19 cellular contexts compared by ENCODE assay signal in the genomic region with DNA sequence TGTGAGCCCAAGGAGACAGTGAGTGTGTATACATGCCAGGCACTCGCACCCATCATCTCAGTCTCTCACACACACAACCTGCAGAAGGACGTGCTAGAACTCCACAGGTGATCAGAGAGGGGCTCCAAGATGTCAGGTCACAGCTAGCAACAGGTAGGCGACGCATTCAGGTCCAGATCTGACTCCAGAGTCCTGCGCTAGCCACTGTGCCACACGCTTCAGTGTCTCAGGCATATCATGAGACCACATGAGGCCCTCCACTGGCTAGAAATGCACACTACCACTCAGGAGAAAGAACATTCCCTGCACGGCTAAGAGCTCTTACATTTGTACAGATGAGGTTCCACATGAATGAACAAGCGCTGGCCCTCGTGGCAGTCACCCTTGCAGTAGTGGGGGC. TPM values are rescaled to one million over a fixed set of nuclear protein-coding genes. Genes with fewer than 3 reads are reported as not detected.
A peak's percentile ranks its signal among the peaks of the same experiment; 100 is the strongest.
DNase-seq lines count a peak whose midpoint lies in the region; ATAC-seq, FAIRE-seq and TF ChIP-seq lines count a peak whose summit lies in the region.
"Had no signal": no experiment of that assay in that cellular context is flagged by ENCODE, and none has a peak within 500 bp of the region (broad histone marks: within the 10 kb centered on the region; RNA-seq: fewer than 3 reads in every experiment).

No MANE protein-coding gene starts in this region.

- H3K4me1 Mint-ChIP-seq in Calu3 (ENCODE audit: low read depth, unreplicated experiment) (peaks cover 21% of the 10 kb centered on the region), T-cell (peaks cover 3 to 6% (median 5%) of the 10 kb centered on the region in 3 donors)

- no peak overlapping the region for H3K4me2 ChIP-seq in OCI-LY1 (ENCODE audit: low read length)

- H3K9me3 ChIP-seq in right atrium auricular region (no peaks in the 10 kb centered on the region), OCI-LY1 (ENCODE audit: low read length) (no peaks in the 10 kb centered on the region)
- H3K9me3 ChIP-seq: SJSA1 had no signal

- TF ChIP-seq CTCF in right atrium auricular region (IDR thresholded peaks at IDR 0.05) (no peak), OCI-LY1 (IDR thresholded peaks at IDR 0.05; ENCODE audit: low read length) (peak; percentile 24; the same call in 1 of the 2 replicates), bronchial epithelial cell (IDR thresholded peaks at IDR 0.05; ENCODE audit: insufficient read depth, low read length, severe bottlenecking) (no peak), Calu3 (IDR thresholded peaks at IDR 0.05; ENCODE audit: unreplicated experiment) (no peak)

- CTCF ChIA-PET in Calu3 (lab: Charles Lee) = no interaction called here
- CTCF ChIA-PET in T-cell (lab: Charles Lee) = no interaction called here

- no peak overlapping the region for H2AFZ ChIP-seq in OCI-LY1 (ENCODE audit: low read length)

- H3K27ac ChIP-seq in right atrium auricular region = peak overlapping the region in 1 of 2 donors; percentile 24
- no peak overlapping the region for H3K27ac ChIP-seq in OCI-LY1 (ENCODE audit: low read depth, low read length, poor library complexity, severe bottlenecking)

- ATAC-seq in left ventricle myocardium superior = no peak
- ATAC-seq in T-cell (replicated peaks in 1 of 4) = no peak

- DNase-seq in right atrium auricular region (ENCODE audit: low spot score) = peak; percentile 42
- DNase-seq in left ventricle myocardium superior = no peak
- no peak for DNase-seq in bronchial epithelial cell (ENCODE audit: low read depth)
- no peak for DNase-seq in central memory CD4-positive, alpha-beta T cell
- no peak for DNase-seq in Calu3
- no peak for DNase-seq in NCI-H526 (lab: John Stamatoyannopoulos, UW)
- no peak for DNase-seq in T-cell
- DNase-seq: CD8-positive, alpha-beta memory T cell; DND-41; NCI-H1694 treated with DMSO at 0.1 percent for 48 hours; NCI-H2107; NCI-H226; NCI-H524 treated with DMSO at 0.1 percent for 48 hours had no signal

- H3K9ac ChIP-seq in OCI-LY1 (ENCODE audit: low read length) = no peak overlapping the region

- intact Hi-C loops in left ventricle myocardium superior (cut with micrococcal nuclease) = no loop called here
- intact Hi-C loops in Calu3 (cut with micrococcal nuclease; ENCODE audit: unreplicated experiment) = no loop called here

- H3K27me3 ChIP-seq in right atrium auricular region (no peaks in the 10 kb centered on the region), OCI-LY1 (ENCODE audit: insufficient read depth, low read length) (no peaks in the 10 kb centered on the region), bronchial epithelial cell (ENCODE audit: control insufficient read depth, insufficient read depth, low read length) (no peaks in the 10 kb centered on the region)
- H3K27me3 ChIP-seq: SJSA1 had no signal

- H3K79me2 ChIP-seq in OCI-LY1 (ENCODE audit: insufficient read depth, low read length) = no peaks in the 10 kb centered on the region

- no peaks in the 10 kb centered on the region for H3F3A ChIP-seq in OCI-LY1 (ENCODE audit: insufficient read depth, low read length)

- POLR2A ChIA-PET in T-cell (lab: Charles Lee) = no interaction called here

- H3K9me3 Mint-ChIP-seq in Calu3 (ENCODE audit: low read depth, unreplicated experiment) (no peaks in the 10 kb centered on the region), T-cell (no peaks in the 10 kb centered on the region)
- H3K9me3 Mint-ChIP-seq: CD8-positive, alpha-beta memory T cell; IgD-negative memory B cell had no signal

- BruUV-seq in Calu3 (replicated peaks; lab: Mats Ljungman, UMichigan) = no TSS peak

- H4K20me1 ChIP-seq in OCI-LY1 (ENCODE audit: insufficient read depth, low read length) = no peaks in the 10 kb centered on the region

- no peak overlapping the region for H3K4me3 Mint-ChIP-seq in Calu3 (ENCODE audit: low read depth, unreplicated experiment)
- H3K4me3 Mint-ChIP-seq in T-cell = no peak overlapping the region
- H3K4me3 Mint-ChIP-seq: CD8-positive, alpha-beta memory T cell; IgD-negative memory B cell had no signal

- no peaks in the 10 kb centered on the region for H3K9me2 ChIP-seq in OCI-LY1 (ENCODE audit: low read depth, low read length)

- H3K4me3 ChIP-seq in right atrium auricular region (no peak overlapping the region), OCI-LY1 (ENCODE audit: low read depth, low read length, poor library complexity, severe bottlenecking) (no peak overlapping the region), bronchial epithelial cell (ENCODE audit: low read depth, low read length) (no peak overlapping the region)
- H3K4me3 ChIP-seq: SJSA1 had no signal

- H3K27me3 Mint-ChIP-seq in Calu3 (ENCODE audit: unreplicated experiment) (no peaks in the 10 kb centered on the region), T-cell (no peaks in the 10 kb centered on the region)
- H3K27me3 Mint-ChIP-seq: IgD-negative memory B cell had no signal

- peak; percentile 28 for FAIRE-seq in bronchial epithelial cell (lab: Jason Lieb, UNC)
- FAIRE-seq: D721Med, H1 had no signal

- no peak overlapping the region for H3K27ac Mint-ChIP-seq in Calu3 (ENCODE audit: unreplicated experiment)
- H3K27ac Mint-ChIP-seq in T-cell = no peak overlapping the region
- H3K27ac Mint-ChIP-seq: CD8-positive, alpha-beta memory T cell; IgD-negative memory B cell had no signal

- H3K4me1 ChIP-seq in right atrium auricular region = peaks cover 0 to 51% of the 10 kb centered on the region in 2 donors
- peaks cover 3% of the 10 kb centered on the region for H3K4me1 ChIP-seq in OCI-LY1 (ENCODE audit: insufficient read depth, low read length, severe bottlenecking)

- peaks cover 23% of the 10 kb centered on the region for H3K36me3 Mint-ChIP-seq in Calu3 (ENCODE audit: insufficient read depth, unreplicated experiment)
- H3K36me3 Mint-ChIP-seq in T-cell = peaks cover 79% of the 10 kb centered on the region

- H3K36me3 ChIP-seq in right atrium auricular region (peaks cover 91% of the 10 kb centered on the region), OCI-LY1 (ENCODE audit: insufficient read depth, low read length) (peaks cover 89% of the 10 kb centered on the region), bronchial epithelial cell (ENCODE audit: control insufficient read depth, insufficient read depth, low read length) (peaks cover 23% of the 10 kb centered on the region)

RNA-seq across cellular contexts. Expression of a gene that starts 11.5 kb away (rescaled TPM):
- total RNA-seq in right atrium auricular region (100 to 1,000 TPM in 1 of 2 donors, 10 to 100 TPM in 1; 69.1 to 261 TPM), left ventricle myocardium superior (230 TPM), bronchial epithelial cell (77.1 and 102 TPM in 2 replicates), Calu3 (2022) (115 and 139 TPM in 2 replicates), T-cell (10 to 100 TPM; 64.3 to 92.4 (median 85.3) TPM)
- total RNA-seq: HT-29 had no signal
